12 cellular contexts compared by ENCODE assay signal in the genomic region with DNA sequence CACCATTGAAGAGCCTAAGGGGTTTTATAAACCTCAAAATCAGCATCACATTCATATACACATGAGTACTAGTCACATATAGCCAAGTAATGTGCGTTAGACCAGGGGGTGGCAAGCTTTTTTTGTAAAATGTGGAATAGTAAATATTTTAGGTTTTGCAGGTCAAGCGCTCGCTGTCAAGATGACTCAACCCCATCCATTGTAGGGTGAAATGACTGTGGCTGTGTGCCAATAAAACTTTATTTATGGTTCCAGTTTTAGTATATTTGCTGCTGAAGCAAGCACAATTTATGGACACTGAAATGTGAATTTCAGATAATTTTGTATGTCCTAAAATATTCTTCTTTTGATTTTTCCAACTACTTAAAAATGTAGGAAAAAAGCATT. TPM values are rescaled to one million over a fixed set of nuclear protein-coding genes. Genes with fewer than 3 reads are reported as not detected.
DNase-seq lines count a peak whose midpoint lies in the region; ATAC-seq and TF ChIP-seq lines count a peak whose summit lies in the region.
"Had no signal": no experiment of that assay in that cellular context is flagged by ENCODE, and none has a peak within 500 bp of the region (broad histone marks: within the 10 kb centered on the region; RNA-seq: fewer than 3 reads in every experiment).

No MANE protein-coding gene starts in this region.

- H3K27me3 Mint-ChIP-seq in HFFc6 (ENCODE audit: insufficient read depth), result peaks cover 5% of the 10 kb centered on the region
- H3K27me3 Mint-ChIP-seq: activated naive CD4-positive, alpha-beta T cell treated with anti-CD3 and anti-CD28 coated beads, Interleukin-2, amount 50 U/mL, for 24 hours had no signal

- H3K27ac ChIP-seq in SK-N-MC (peak overlapping the region; percentile 29; the same call in 1 of the 2 replicates), subcutaneous abdominal adipose tissue (ENCODE audit: low read depth, low read length) (peak overlapping the region; percentile 90)
- H3K27ac ChIP-seq: KMS-11 had no signal

- peak overlapping the region; percentile 98 for H3K27ac Mint-ChIP-seq in HFFc6

- peak; percentile 42 for DNase-seq in HFFc6
- no peak for DNase-seq in SK-N-MC (ENCODE audit: low read depth, low spot score)
- peak; percentile 60 for DNase-seq in fibroblast of pulmonary artery (ENCODE audit: low read depth)
- no peak for DNase-seq in NCI-H82 treated with DMSO at 0.1 percent for 48 hours (lab: John Stamatoyannopoulos, UW; ENCODE audit: unreplicated experiment)

- no peaks in the 10 kb centered on the region for H3K27me3 ChIP-seq in subcutaneous abdominal adipose tissue (ENCODE audit: control insufficient read depth in 5 of 5, insufficient read depth in 4 of 5, low read length in 5 of 5)

- no peak overlapping the region for H3K9ac ChIP-seq in SK-N-MC (ENCODE audit: insufficient read length)
- no peak overlapping the region for H3K9ac ChIP-seq in subcutaneous abdominal adipose tissue (ENCODE audit: low read length in 5 of 5)
- H3K9ac ChIP-seq: KMS-11 had no signal

- TF ChIP-seq CTCF in HFFc6 (IDR thresholded peaks at IDR 0.05) (no peak), fibroblast of pulmonary artery (IDR thresholded peaks at IDR 0.05; ENCODE audit: low read length, missing control alignments) (no peak)

- H3K36me3 ChIP-seq in SK-N-MC (ENCODE audit: insufficient read depth, low read length), result no peaks in the 10 kb centered on the region
- no peaks in the 10 kb centered on the region for H3K36me3 ChIP-seq in subcutaneous abdominal adipose tissue (ENCODE audit: control insufficient read depth in 5 of 5, insufficient read depth in 5 of 5, low read length in 5 of 5)

- H3K9me3 Mint-ChIP-seq in HFFc6, result no peaks in the 10 kb centered on the region
- H3K9me3 Mint-ChIP-seq: activated naive CD4-positive, alpha-beta T cell treated with anti-CD3 and anti-CD28 coated beads, Interleukin-2, amount 50 U/mL, for 24 hours had no signal

- H3K36me3 Mint-ChIP-seq in HFFc6 (ENCODE audit: low read depth), result peaks cover 10% of the 10 kb centered on the region; the same call in 1 of the 2 replicates
- H3K36me3 Mint-ChIP-seq: activated naive CD4-positive, alpha-beta T cell treated with anti-CD3 and anti-CD28 coated beads, Interleukin-2, amount 50 U/mL, for 24 hours had no signal

- no peak for ATAC-seq in esophagus mucosa
- ATAC-seq in GM21390 (IDR thresholded peaks at IDR 0.05; ENCODE audit: unreplicated experiment), result no peak

- H3K4me1 Mint-ChIP-seq in HFFc6 (ENCODE audit: low read depth), result peaks cover 74% of the 10 kb centered on the region

- H3K9me3 ChIP-seq in SK-N-MC (ENCODE audit: low read depth, low read length) (no peaks in the 10 kb centered on the region), subcutaneous abdominal adipose tissue (ENCODE audit: control insufficient read depth in 5 of 5, low read length in 5 of 5) (no peaks in the 10 kb centered on the region)

- peaks cover 14 to 54% (median 52%) of the 10 kb centered on the region in 5 donors for H3K4me1 ChIP-seq in subcutaneous abdominal adipose tissue (ENCODE audit: control insufficient read depth in 5 of 5, insufficient read depth in 5 of 5, low read length in 5 of 5)

- peak overlapping the region; percentile 87 for H3K4me3 Mint-ChIP-seq in HFFc6

- H3K4me3 ChIP-seq in SK-N-MC (no peak overlapping the region), fibroblast of pulmonary artery (replicated peaks; ENCODE audit: low read depth, low read length) (no peak overlapping the region), subcutaneous abdominal adipose tissue (ENCODE audit: low read depth in 1 of 5, low read length in 5 of 5) (peak overlapping the region in 2 of 5 donors; percentile 32 to 39)

RNA-seq across cellular contexts. Expression of a gene that starts 21.6 kb away (rescaled TPM):
- 1 to 10 TPM; 6.3 to 9.5 (median 6.9) TPM for total RNA-seq in HFFc6 (2021; fragmentation: NEBNext Ultra II Directional; extraction: Animal tissue kit (Norgen Biotek cat#: 25700))
- 4.5 TPM for total RNA-seq in esophagus mucosa

RNA-seq across cellular contexts. Expression of a gene that starts 46.8 kb away (rescaled TPM):
- not detected for total RNA-seq in HFFc6 (2021; fragmentation: NEBNext Ultra II Directional; extraction: Animal tissue kit (Norgen Biotek cat#: 25700))
- total RNA-seq in esophagus mucosa, result not detected
- total RNA-seq: epithelial cell of proximal tubule, mononuclear cell, OCI-LY7 had no signal

Comparison
In these comparisons a context has a peak if more than half of its experiments do, and no peak if none do; other contexts are left out.
1. DNase-seq: peak in HFFc6 (single experiment) and fibroblast of pulmonary artery (single experiment); none in SK-N-MC (single experiment) and NCI-H82 treated with DMSO at 0.1 percent for 48 hours (single experiment).